Comparison of ENCODE assay signal across 31 cellular contexts in the genomic region with DNA sequence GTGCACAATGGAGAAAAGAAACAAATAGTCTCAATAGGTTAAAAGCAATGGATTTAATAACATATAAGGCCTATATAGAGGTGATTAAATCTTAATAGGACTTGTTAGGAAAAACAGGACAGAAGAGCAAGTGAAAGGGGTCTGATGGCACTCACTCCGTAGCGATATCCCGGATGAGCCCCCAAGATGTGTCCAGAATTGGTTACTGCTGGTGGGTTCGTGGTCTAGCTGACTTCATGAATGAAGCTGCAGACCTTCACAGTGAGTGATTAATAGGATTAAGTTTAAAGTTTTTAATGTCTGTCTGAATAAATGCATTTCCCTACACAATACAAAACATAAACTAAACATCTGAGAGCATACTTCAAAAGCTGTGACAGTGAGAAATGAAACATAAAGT.
"Had no signal": no experiment of that assay in that cellular context is flagged by ENCODE, and none has a peak within 500 bp of the region (broad histone marks: within the 10 kb centered on the region; RNA-seq: fewer than 3 reads in every experiment).

No MANE protein-coding gene starts in this region.

- H3K4me1 ChIP-seq: esophagus squamous epithelium, stomach, thyroid gland, upper lobe of left lung, vagina had no signal

- H3K4me1 Mint-ChIP-seq: activated CD4-positive, alpha-beta memory T cell treated with anti-CD3 and anti-CD28 coated beads, Interleukin-2, amount 10 ng/mL, durations not matched to agents 7 days and 5 days; activated CD4-positive, alpha-beta T cell treated with anti-CD3 and anti-CD28 coated beads, Interleukin-2, amount 10 ng/mL, durations not matched to agents 7 days and 5 days; activated CD8-positive, alpha-beta memory T cell treated with anti-CD3 and anti-CD28 coated beads, Interleukin-2, amount 10 ng/mL, durations not matched to agents 7 days and 5 days; activated naive CD4-positive, alpha-beta T cell treated with anti-CD3 and anti-CD28 coated beads, Interleukin-2, amount 50 U/mL, for 24 hours; activated naive CD8-positive, alpha-beta T cell treated with anti-CD3 and anti-CD28 coated beads, Interleukin-2, amount 50 U/mL, for 24 hours; central memory CD8-positive, alpha-beta T cell; memory B cell; naive B cell; stimulated activated naive B cell treated with anti-CD40 and anti-IgM and Interleukin-4, amounts not matched to agents 10 μg/mL and 1 μg/mL and 100 μg/mL, for 72 hours had no signal

- DNase-seq: activated CD4-positive, alpha-beta memory T cell treated with anti-CD3 and anti-CD28 coated beads, Interleukin-2, amount 10 ng/mL, durations not matched to agents 7 days and 5 days; activated CD4-positive, alpha-beta T cell treated with anti-CD3 and anti-CD28 coated beads, Interleukin-2, amount 10 ng/mL, durations not matched to agents 7 days and 5 days; activated CD8-positive, alpha-beta memory T cell treated with anti-CD3 and anti-CD28 coated beads, Interleukin-2, amount 10 ng/mL, durations not matched to agents 7 days and 5 days; activated naive CD8-positive, alpha-beta T cell treated with anti-CD3 and anti-CD28 coated beads, Interleukin-2, amount 50 U/mL, for 24 hours; activated T-cell treated with anti-CD3 and anti-CD28 coated beads, Interleukin-2, amount 50 U/mL, for 48 hours; amygdala; dermis blood vessel endothelial cell; effector CD4-positive, alpha-beta T cell; esophagus squamous epithelium; foreskin melanocyte; islet precursor cell; left ventricle myocardium superior; naive B cell; ovary; stimulated activated CD4-positive, alpha-beta T cell treated with anti-CD3 and anti-CD28 coated beads, Interleukin-1b, Interleukin-23, amount 100 ng/mL, for 48 hours; stimulated activated CD4-positive, alpha-beta T cell treated with anti-CD3 and anti-CD28 coated beads, Interleukin-4, amount 100 ng/mL, for 4 hours; stimulated activated CD8-positive, alpha-beta memory T cell treated with anti-CD3 and anti-CD28 coated beads, Interleukin-4, amount 100 ng/mL, for 48 hours; stimulated activated naive B cell treated with anti-CD40 and anti-IgM and Interleukin-4, amounts not matched to agents 10 μg/mL and 1 μg/mL and 100 μg/mL, for 72 hours; stomach; thyroid gland; upper lobe of left lung; WERI-Rb-1 had no signal

- H3K27ac Mint-ChIP-seq: activated CD4-positive, alpha-beta memory T cell treated with anti-CD3 and anti-CD28 coated beads, Interleukin-2, amount 10 ng/mL, durations not matched to agents 7 days and 5 days; activated CD4-positive, alpha-beta T cell treated with anti-CD3 and anti-CD28 coated beads, Interleukin-2, amount 10 ng/mL, durations not matched to agents 7 days and 5 days; activated CD8-positive, alpha-beta memory T cell treated with anti-CD3 and anti-CD28 coated beads, Interleukin-2, amount 10 ng/mL, durations not matched to agents 7 days and 5 days; activated naive CD4-positive, alpha-beta T cell treated with anti-CD3 and anti-CD28 coated beads, Interleukin-2, amount 50 U/mL, for 24 hours; activated naive CD8-positive, alpha-beta T cell treated with anti-CD3 and anti-CD28 coated beads, Interleukin-2, amount 50 U/mL, for 24 hours; activated T-helper 2 cell treated with anti-CD3 and anti-CD28 coated beads, Interferon-gamma antibody, Interleukin-2, Interleukin-4, amounts not matched to agents 10 μg/mL and 5 μg/mL and 100 μg/mL, durations not matched to agents 14 hours and 24 hours and 36 hours; memory B cell; progenitor cell of endocrine pancreas; stimulated activated naive B cell treated with anti-CD40 and anti-IgM and Interleukin-4, amounts not matched to agents 10 μg/mL and 1 μg/mL and 100 μg/mL, for 72 hours had no signal

- H3K9me3 ChIP-seq: ovary, thyroid gland had no signal

- ATAC-seq: activated CD4-positive, CD25-positive, alpha-beta regulatory T cell treated with anti-CD3 and anti-CD28 coated beads, Interleukin-2, amount 50 U/mL, for 24 hours; activated CD8-positive, alpha-beta memory T cell treated with anti-CD3 and anti-CD28 coated beads, Interleukin-2, amount 10 ng/mL, durations not matched to agents 7 days and 5 days; activated naive CD8-positive, alpha-beta T cell treated with anti-CD3 and anti-CD28 coated beads, Interleukin-2, amount 50 U/mL, for 24 hours; left ventricle myocardium superior; stimulated activated naive B cell treated with anti-CD40 and anti-IgM and Interleukin-4, amounts not matched to agents 10 μg/mL and 1 μg/mL and 100 μg/mL, for 72 hours had no signal

- H3K4me2 ChIP-seq: smooth muscle cell had no signal

- H3K4me3 Mint-ChIP-seq: activated CD4-positive, alpha-beta memory T cell treated with anti-CD3 and anti-CD28 coated beads, Interleukin-2, amount 10 ng/mL, durations not matched to agents 7 days and 5 days; activated CD4-positive, alpha-beta T cell treated with anti-CD3 and anti-CD28 coated beads, Interleukin-2, amount 10 ng/mL, durations not matched to agents 7 days and 5 days; activated CD8-positive, alpha-beta memory T cell treated with anti-CD3 and anti-CD28 coated beads, Interleukin-2, amount 10 ng/mL, durations not matched to agents 7 days and 5 days; activated naive CD4-positive, alpha-beta T cell treated with anti-CD3 and anti-CD28 coated beads, Interleukin-2, amount 50 U/mL, for 24 hours; activated naive CD8-positive, alpha-beta T cell treated with anti-CD3 and anti-CD28 coated beads, Interleukin-2, amount 50 U/mL, for 24 hours; central memory CD8-positive, alpha-beta T cell; memory B cell; naive B cell; stimulated activated naive B cell treated with anti-CD40 and anti-IgM and Interleukin-4, amounts not matched to agents 10 μg/mL and 1 μg/mL and 100 μg/mL, for 72 hours had no signal

- H3K36me3 ChIP-seq: esophagus squamous epithelium, ovary, stomach, thyroid gland, upper lobe of left lung, vagina, WERI-Rb-1 had no signal

- H3K27ac ChIP-seq: epithelial cell of prostate, esophagus squamous epithelium, ovary, stomach, thyroid gland, upper lobe of left lung, vagina, WERI-Rb-1 had no signal

- H3K27me3 ChIP-seq: esophagus squamous epithelium, ovary, stomach, thyroid gland, upper lobe of left lung, vagina had no signal

- H3K4me3 ChIP-seq: esophagus squamous epithelium, ovary, smooth muscle cell, stomach, thyroid gland, upper lobe of left lung, vagina had no signal

- H3K36me3 Mint-ChIP-seq: activated CD8-positive, alpha-beta memory T cell treated with anti-CD3 and anti-CD28 coated beads, Interleukin-2, amount 10 ng/mL, durations not matched to agents 7 days and 5 days; memory B cell had no signal

- H3K27me3 Mint-ChIP-seq: activated CD4-positive, alpha-beta memory T cell treated with anti-CD3 and anti-CD28 coated beads, Interleukin-2, amount 10 ng/mL, durations not matched to agents 7 days and 5 days; activated CD4-positive, alpha-beta T cell treated with anti-CD3 and anti-CD28 coated beads, Interleukin-2, amount 10 ng/mL, durations not matched to agents 7 days and 5 days; activated CD8-positive, alpha-beta memory T cell treated with anti-CD3 and anti-CD28 coated beads, Interleukin-2, amount 10 ng/mL, durations not matched to agents 7 days and 5 days; activated naive CD4-positive, alpha-beta T cell treated with anti-CD3 and anti-CD28 coated beads, Interleukin-2, amount 50 U/mL, for 24 hours; activated naive CD8-positive, alpha-beta T cell treated with anti-CD3 and anti-CD28 coated beads, Interleukin-2, amount 50 U/mL, for 24 hours; central memory CD8-positive, alpha-beta T cell; memory B cell; naive B cell; progenitor cell of endocrine pancreas; stimulated activated naive B cell treated with anti-CD40 and anti-IgM and Interleukin-4, amounts not matched to agents 10 μg/mL and 1 μg/mL and 100 μg/mL, for 72 hours had no signal
